In the genomic region with DNA sequence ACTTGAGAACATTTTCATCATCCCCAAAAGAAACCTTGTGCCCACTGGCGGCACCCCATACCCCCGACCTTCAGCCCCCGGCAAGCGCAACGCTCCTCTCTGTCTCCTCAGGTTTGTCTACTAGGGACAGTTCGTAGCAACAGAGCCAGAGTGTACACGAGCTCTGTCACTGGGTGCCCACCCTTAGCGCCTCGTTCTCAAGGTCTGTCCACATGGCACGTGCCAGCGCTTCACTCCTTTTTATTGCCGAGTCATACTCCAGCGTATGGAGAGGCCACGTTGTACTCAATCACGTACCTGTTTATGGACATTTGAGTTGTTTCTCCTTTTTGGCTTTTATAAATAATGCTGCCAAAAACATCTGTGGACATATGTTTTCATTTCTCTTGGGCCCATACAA, we compare ENCODE assay signal across 19 cellular contexts. TPM values are rescaled to one million over a fixed set of nuclear protein-coding genes. Genes with fewer than 3 reads are reported as not detected.
"Had no signal": no experiment of that assay in that cellular context is flagged by ENCODE, and none has a peak within 500 bp of the region (broad histone marks: within the 10 kb centered on the region; RNA-seq: fewer than 3 reads in every experiment).

No MANE protein-coding gene starts in this region.

- H3K4me1 Mint-ChIP-seq: immature natural killer cell, naive B cell had no signal

- H3K36me3 Mint-ChIP-seq: activated naive CD8-positive, alpha-beta T cell; brain; immature natural killer cell; naive B cell; T-cell had no signal

- H3K36me3 ChIP-seq: thoracic aorta, uterus had no signal

- H3K9me3 ChIP-seq: thoracic aorta, uterus had no signal

- ATAC-seq: activated CD8-positive, alpha-beta T cell treated with anti-CD3 and anti-CD28 coated beads, Interleukin-2, amount 10 ng/mL, durations not matched to agents 7 days and 5 days; foreskin keratinocyte; T-cell had no signal

- H3K27ac ChIP-seq: foreskin keratinocyte, SK-N-MC, thoracic aorta, uterus had no signal

- H3K27me3 Mint-ChIP-seq: activated naive CD8-positive, alpha-beta T cell had no signal

- DNase-seq: activated CD4-positive, alpha-beta T cell treated with anti-CD3 and anti-CD28 coated beads for 1 hour; activated CD8-positive, alpha-beta T cell treated with anti-CD3 and anti-CD28 coated beads, Interleukin-2, amount 10 ng/mL, durations not matched to agents 7 days and 5 days; activated gamma-delta T cell treated with Interleukin-2 at 50 U/mL for 16 hours; effector memory CD4-positive, alpha-beta T cell; foreskin keratinocyte; immature natural killer cell; mammary epithelial cell; naive B cell; retina; small intestine; stimulated activated CD4-positive, alpha-beta T cell treated with anti-CD3 and anti-CD28 coated beads, Interleukin-4, amount 100 ng/mL, for 4 hours; stimulated activated CD8-positive, alpha-beta memory T cell treated with anti-CD3 and anti-CD28 coated beads, Interleukin-4, amount 100 ng/mL, for 48 hours had no signal

- H3K4me3 ChIP-seq: SK-N-MC, thoracic aorta, uterus had no signal

- H3K4me3 Mint-ChIP-seq: activated CD8-positive, alpha-beta T cell treated with anti-CD3 and anti-CD28 coated beads, Interleukin-2, amount 10 ng/mL, durations not matched to agents 7 days and 5 days; activated naive CD8-positive, alpha-beta T cell; brain; central memory CD8-positive, alpha-beta T cell; immature natural killer cell; T-cell had no signal

- H3K27ac Mint-ChIP-seq: activated CD8-positive, alpha-beta T cell treated with anti-CD3 and anti-CD28 coated beads, Interleukin-2, amount 10 ng/mL, durations not matched to agents 7 days and 5 days; activated naive CD8-positive, alpha-beta T cell; brain; naive B cell; T-cell had no signal

- H3K9me3 Mint-ChIP-seq: central memory CD8-positive, alpha-beta T cell; immature natural killer cell; T-cell had no signal

- H3K4me1 ChIP-seq: foreskin keratinocyte, uterus had no signal

- H3K27me3 ChIP-seq: uterus had no signal

RNA-seq across cellular contexts. Expression of a gene that starts 30.3 kb away (rescaled TPM):
- polyA plus RNA-seq: immature natural killer cell had no signal
